2 cellular contexts compared by ENCODE assay signal in the genomic region with DNA sequence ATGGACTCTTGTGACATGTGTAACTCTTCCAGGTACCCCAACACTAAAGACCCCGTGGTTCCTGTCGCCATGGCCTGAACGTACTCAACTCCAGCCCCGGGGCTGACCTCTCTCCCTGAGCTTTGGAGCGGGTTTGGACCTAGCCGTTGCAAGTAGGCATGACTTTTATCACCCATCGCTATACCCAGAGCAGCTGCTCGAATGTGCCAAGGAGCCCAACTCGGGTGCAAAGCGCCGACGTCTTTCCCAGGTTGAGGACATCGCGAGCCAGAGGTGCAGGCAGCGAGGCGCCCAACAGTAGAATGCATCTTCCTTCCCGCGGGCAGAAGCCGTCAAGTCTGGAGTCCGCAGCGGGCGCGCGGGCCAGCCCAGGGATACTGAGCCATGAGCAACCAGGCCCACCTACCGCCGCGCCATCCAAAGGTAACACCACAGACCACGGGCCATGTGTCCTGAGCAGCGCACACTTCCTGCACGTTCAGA.
TF ChIP-seq lines count a peak whose summit lies in the region.

No MANE protein-coding gene starts in this region.

TF ChIP-seq in IMR-90, 13 proteins besides CTCF, POLR2A, EP300 and RAD21:
- TF ChIP-seq BHLHE40 (IDR thresholded peaks at IDR 0.05; ENCODE audit: low read depth, low read length) = no peak
- TF ChIP-seq SMC3 (IDR thresholded peaks at IDR 0.05; ENCODE audit: low read depth, low read length) = no peak
- TF ChIP-seq FOS (IDR thresholded peaks at IDR 0.05; ENCODE audit: low read depth, low read length) = no peak
- TF ChIP-seq MAZ (IDR thresholded peaks at IDR 0.05; ENCODE audit: borderline replicate concordance, low read depth, low read length) = no peak
- TF ChIP-seq CEBPB (IDR thresholded peaks at IDR 0.05; ENCODE audit: low read depth, low read length) = no peak
- TF ChIP-seq MXI1 (IDR thresholded peaks at IDR 0.05; ENCODE audit: borderline replicate concordance, low read depth, low read length) = no peak
- TF ChIP-seq MAFK (IDR thresholded peaks at IDR 0.05; ENCODE audit: low read depth, low read length) = no peak
- no peak for TF ChIP-seq RCOR1 (IDR thresholded peaks at IDR 0.05; ENCODE audit: insufficient replicate concordance, low read length)
- TF ChIP-seq RFX5 (IDR thresholded peaks at IDR 0.05; ENCODE audit: low read depth, low read length) = no peak
- TF ChIP-seq, protein P1, sequence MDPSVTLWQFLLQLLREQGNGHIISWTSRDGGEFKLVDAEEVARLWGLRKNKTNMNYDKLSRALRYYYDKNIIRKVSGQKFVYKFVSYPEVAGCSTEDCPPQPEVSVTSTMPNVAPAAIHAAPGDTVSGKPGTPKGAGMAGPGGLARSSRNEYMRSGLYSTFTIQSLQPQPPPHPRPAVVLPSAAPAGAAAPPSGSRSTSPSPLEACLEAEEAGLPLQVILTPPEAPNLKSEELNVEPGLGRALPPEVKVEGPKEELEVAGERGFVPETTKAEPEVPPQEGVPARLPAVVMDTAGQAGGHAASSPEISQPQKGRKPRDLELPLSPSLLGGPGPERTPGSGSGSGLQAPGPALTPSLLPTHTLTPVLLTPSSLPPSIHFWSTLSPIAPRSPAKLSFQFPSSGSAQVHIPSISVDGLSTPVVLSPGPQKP (IDR thresholded peaks at IDR 0.05; ENCODE audit: borderline replicate concordance, low read depth, low read length) = no peak
- TF ChIP-seq CHD1 (IDR thresholded peaks at IDR 0.05; ENCODE audit: low read depth, low read length) = no peak
- TF ChIP-seq, protein P2, sequence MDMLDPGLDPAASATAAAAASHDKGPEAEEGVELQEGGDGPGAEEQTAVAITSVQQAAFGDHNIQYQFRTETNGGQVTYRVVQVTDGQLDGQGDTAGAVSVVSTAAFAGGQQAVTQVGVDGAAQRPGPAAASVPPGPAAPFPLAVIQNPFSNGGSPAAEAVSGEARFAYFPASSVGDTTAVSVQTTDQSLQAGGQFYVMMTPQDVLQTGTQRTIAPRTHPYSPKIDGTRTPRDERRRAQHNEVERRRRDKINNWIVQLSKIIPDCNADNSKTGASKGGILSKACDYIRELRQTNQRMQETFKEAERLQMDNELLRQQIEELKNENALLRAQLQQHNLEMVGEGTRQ (IDR thresholded peaks at IDR 0.05; ENCODE audit: low read depth, low read length) = no peak
- no peak for TF ChIP-seq NFE2L2 (IDR thresholded peaks at IDR 0.05; ENCODE audit: low read depth, low read length)

TF ChIP-seq in H1, 55 proteins besides CTCF, POLR2A, EP300 and RAD21:
- TF ChIP-seq, protein P2 (IDR thresholded peaks at IDR 0.05; ENCODE audit: low read length) = no peak
- TF ChIP-seq SUZ12 (IDR thresholded peaks at IDR 0.05; ENCODE audit: low read length) (peak; percentile 88), MAFK (IDR thresholded peaks at IDR 0.05; ENCODE audit: low read depth, low read length) (no peak), CBX8 (IDR thresholded peaks at IDR 0.05; ENCODE audit: borderline replicate concordance, low read depth, low read length) (no peak), EZH2 (IDR thresholded peaks at IDR 0.05; ENCODE audit: low read depth, low read length, severe bottlenecking) (peak; percentile 72), SIN3A (conservative IDR thresholded peaks at IDR 0.05 in 1 of 2, IDR thresholded peaks at IDR 0.05 in 1 of 2; ENCODE audit: low read depth in 1 of 2, low read length in 2 of 2) (0 out of 4 replicates have a peak, but pooled peaks of 1 of the 2 experiments have one; percentile 57), RXRA (IDR thresholded peaks at IDR 0.05; ENCODE audit: insufficient read depth, low read depth, low read length) (no peak)
- TF ChIP-seq, protein P3, sequence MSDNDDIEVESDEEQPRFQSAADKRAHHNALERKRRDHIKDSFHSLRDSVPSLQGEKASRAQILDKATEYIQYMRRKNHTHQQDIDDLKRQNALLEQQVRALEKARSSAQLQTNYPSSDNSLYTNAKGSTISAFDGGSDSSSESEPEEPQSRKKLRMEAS (IDR thresholded peaks at IDR 0.05) = peak; percentile 64
- TF ChIP-seq, protein P4, sequence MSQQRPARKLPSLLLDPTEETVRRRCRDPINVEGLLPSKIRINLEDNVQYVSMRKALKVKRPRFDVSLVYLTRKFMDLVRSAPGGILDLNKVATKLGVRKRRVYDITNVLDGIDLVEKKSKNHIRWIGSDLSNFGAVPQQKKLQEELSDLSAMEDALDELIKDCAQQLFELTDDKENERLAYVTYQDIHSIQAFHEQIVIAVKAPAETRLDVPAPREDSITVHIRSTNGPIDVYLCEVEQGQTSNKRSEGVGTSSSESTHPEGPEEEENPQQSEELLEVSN (IDR thresholded peaks at IDR 0.05) = peak; percentile 52; the same call in 1 of the 2 replicates
TF ChIP-seq in H1: peak in this region for 5.
